In genomic region chr12:94615284-94616216, GRCh38 we compare ENCODE assay signal across 8 cellular contexts. TPM values are rescaled to one million over a fixed set of nuclear protein-coding genes. Genes with fewer than 3 reads are reported as not detected.
A peak's percentile ranks its signal among the peaks of the same experiment; 100 is the strongest.
DNase-seq lines count a peak whose midpoint lies in the region; ATAC-seq and TF ChIP-seq lines count a peak whose summit lies in the region.

No MANE protein-coding gene starts in this region.

- peak overlapping the region; percentile 45 for H3K4me2 ChIP-seq in osteoblast (ENCODE audit: insufficient read depth, low read length)

- no peaks in the 10 kb centered on the region for H3K36me3 ChIP-seq in osteoblast (ENCODE audit: insufficient read depth, low read length)

- no peaks in the 10 kb centered on the region for H3K79me2 ChIP-seq in osteoblast (ENCODE audit: insufficient read depth, low read length)

- no peaks in the 10 kb centered on the region for H3K27me3 ChIP-seq in foreskin keratinocyte
- H3K27me3 ChIP-seq in osteoblast (ENCODE audit: insufficient read depth, low read length), result peaks cover under 1% of the 10 kb centered on the region

- peak overlapping the region; percentile 13 for H2AFZ ChIP-seq in osteoblast (ENCODE audit: low read length)

- peak; percentile 66 for ATAC-seq in foreskin keratinocyte
- ATAC-seq in HG03135 (IDR thresholded peaks at IDR 0.05; ENCODE audit: unreplicated experiment), result no peak

- no peak for TF ChIP-seq CTCF in foreskin keratinocyte (conservative IDR thresholded peaks at IDR 0.05)
- TF ChIP-seq CTCF in osteoblast (IDR thresholded peaks at IDR 0.05; ENCODE audit: extremely low read depth, low read depth, low read length), result no peak

- no peaks in the 10 kb centered on the region for H4K20me1 ChIP-seq in osteoblast (ENCODE audit: insufficient read depth, low read length)

- H3K4me1 ChIP-seq in foreskin keratinocyte (peaks cover 35% of the 10 kb centered on the region), osteoblast (ENCODE audit: insufficient read depth, low read length) (peaks cover 17% of the 10 kb centered on the region)

- H3K27ac ChIP-seq in foreskin keratinocyte (peak overlapping the region; percentile 100), osteoblast (ENCODE audit: low read depth, low read length) (no peak overlapping the region)

- peak overlapping the region; percentile 2 for H3K4me3 ChIP-seq in osteoblast (ENCODE audit: insufficient read depth, low read length)

- no peaks in the 10 kb centered on the region for H3K9me3 ChIP-seq in osteoblast (ENCODE audit: low read depth, low read length)

- DNase-seq in ELF-1 (ENCODE audit: low read depth, low spot score), result peak; percentile 78
- DNase-seq in T1000 (lab: John Stamatoyannopoulos, UW), result peak; percentile 56
- DNase-seq in foreskin keratinocyte, result peak; percentile 83 to 91
- DNase-seq in osteoblast (ENCODE audit: insufficient read length, low spot score, missing footprints), result no peak
- DNase-seq in stimulated activated CD4-positive, alpha-beta T cell treated with anti-CD3 and anti-CD28 coated beads, Interleukin-12 subunit alpha, Interleukin-12 subunit beta, amount 100 ng/mL, for 4 hours, result no peak
- DNase-seq in middle frontal gyrus (ENCODE audit: extremely low spot score, low spot score), result no peak
- DNase-seq in DMS53 (lab: John Stamatoyannopoulos, UW), result no peak

RNA-seq across cellular contexts. Expression of gene TMCC3, which starts 34.8 kb away (rescaled TPM):
- 13.3 and 17.7 TPM in 2 replicates for total RNA-seq in foreskin keratinocyte
- 4.0 and 4.9 TPM in 2 replicates for polyA plus RNA-seq in foreskin keratinocyte
- total RNA-seq in osteoblast, result under 0.01 and 0.36 TPM in 2 replicates

Comparison
In these comparisons a context has a peak if more than half of its experiments do, and no peak if none do; other contexts are left out.
1. DNase-seq: peak in ELF-1 (single experiment), T1000 (single experiment) and foreskin keratinocyte (2 of 2); none in osteoblast (single experiment), stimulated activated CD4-positive, alpha-beta T cell treated with anti-CD3 and anti-CD28 coated beads, Interleukin-12 subunit alpha, Interleukin-12 subunit beta, amount 100 ng/mL, for 4 hours (single experiment), middle frontal gyrus (single experiment) and DMS53 (single experiment).
2. RNA of gene TMCC3, which starts 34.8 kb away (total RNA-seq): 13.3 to 17.7 TPM in foreskin keratinocyte; under 0.01 to 0.36 TPM in osteoblast; every median in the first group is over 10 times any median in the second.